Comparison of ENCODE assay signal across 1 cellular context in genomic region chr12:92538970-92539749, GRCh38.
A peak's percentile ranks its signal among the peaks of the same experiment; 100 is the strongest.
TF ChIP-seq lines count a peak whose summit lies in the region.

No MANE protein-coding gene starts in this region.

TF ChIP-seq in GM12878, 131 proteins besides CTCF, POLR2A, EP300 and RAD21 (continued from another document and continues in another):
- TF ChIP-seq ZBTB11 (CRISPR knock-in tag; IDR thresholded peaks at IDR 0.05): no peak
- TF ChIP-seq ZBED1 (IDR thresholded peaks at IDR 0.05; ENCODE audit: borderline replicate concordance): peak; percentile 98
- no peak for TF ChIP-seq CBX3 (IDR thresholded peaks at IDR 0.05; ENCODE audit: borderline replicate concordance, low read depth)
- peak; percentile 54 for TF ChIP-seq PBX3 (IDR thresholded peaks at IDR 0.05; ENCODE audit: insufficient replicate concordance, low read depth, low read length)
- TF ChIP-seq CREB1 (IDR thresholded peaks at IDR 0.05; ENCODE audit: low read depth): peak; percentile 87
- TF ChIP-seq ZNF24 (IDR thresholded peaks at IDR 0.05): peak; percentile 62; the same call in 1 of the 2 replicates
- TF ChIP-seq JUND (IDR thresholded peaks at IDR 0.05; ENCODE audit: low read depth, low read length): peak; percentile 56; the same call in 1 of the 2 replicates
- TF ChIP-seq RELA (IDR thresholded peaks at IDR 0.05; ENCODE audit: borderline replicate concordance, partially characterized antibody): peak; percentile 64
- no peak for TF ChIP-seq IRF3 (IDR thresholded peaks at IDR 0.05)
- peak; percentile 63 for TF ChIP-seq BMI1 (IDR thresholded peaks at IDR 0.05; ENCODE audit: borderline replicate concordance)
- no peak for TF ChIP-seq HSF1 (IDR thresholded peaks at IDR 0.05; ENCODE audit: low read depth, low read length)
- no peak; the same call in 1 of the 2 replicates for TF ChIP-seq USF2 (IDR thresholded peaks at IDR 0.05; ENCODE audit: borderline replicate concordance, low read depth, low read length)
- no peak for TF ChIP-seq SUPT20H (IDR thresholded peaks at IDR 0.05; ENCODE audit: borderline replicate concordance, control insufficient read depth, low read depth, low read length)
- TF ChIP-seq BCLAF1 (IDR thresholded peaks at IDR 0.05): no peak
- peak; percentile 53 for TF ChIP-seq E2F8 (IDR thresholded peaks at IDR 0.05; ENCODE audit: low read depth, partially characterized antibody)
- no peak for TF ChIP-seq TAF1 (IDR thresholded peaks at IDR 0.05; ENCODE audit: borderline replicate concordance, low read depth, low read length)
- 0 out of 2 replicates have a peak, but pooled peaks have one; percentile 23 for TF ChIP-seq RCOR1 (conservative IDR thresholded peaks at IDR 0.05; ENCODE audit: low read depth, low read length)
- no peak; the same call in 1 of the 2 replicates for TF ChIP-seq ZNF384 (IDR thresholded peaks at IDR 0.05; ENCODE audit: borderline replicate concordance, low read depth, low read length)
- TF ChIP-seq MYC (IDR thresholded peaks at IDR 0.05; ENCODE audit: insufficient read depth, insufficient read length, insufficient replicate concordance, low read length, severe bottlenecking): no peak
- peak; percentile 83 for TF ChIP-seq SKIL (IDR thresholded peaks at IDR 0.05; ENCODE audit: low read depth, poor library complexity, severe bottlenecking)
- TF ChIP-seq SREBF2 (IDR thresholded peaks at IDR 0.05; ENCODE audit: low read length): no peak
- peak; percentile 90; the same call in 1 of the 2 replicates for TF ChIP-seq CBX5 (IDR thresholded peaks at IDR 0.05; ENCODE audit: low read depth)
- TF ChIP-seq ZBTB40 (IDR thresholded peaks at IDR 0.05; ENCODE audit: borderline replicate concordance): no peak
- TF ChIP-seq SMC3 (IDR thresholded peaks at IDR 0.05; ENCODE audit: borderline replicate concordance, low read length): no peak; the same call in 1 of the 2 replicates
- peak; percentile 57; the same call in 1 of the 2 replicates for TF ChIP-seq REST (IDR thresholded peaks at IDR 0.05; ENCODE audit: low read depth, low read length)
- TF ChIP-seq ATF7 (IDR thresholded peaks at IDR 0.05; ENCODE audit: low read depth): peak; percentile 98
- TF ChIP-seq IKZF1 (conservative IDR thresholded peaks at IDR 0.05): peak; percentile 99
